17 cellular contexts compared by ENCODE assay signal in genomic region chr4:76011018-76011670, GRCh38. TPM values are rescaled to one million over a fixed set of nuclear protein-coding genes. Genes with fewer than 3 reads are reported as not detected.
A peak's percentile ranks its signal among the peaks of the same experiment; 100 is the strongest.
DNase-seq lines count a peak whose midpoint lies in the region; ATAC-seq and TF ChIP-seq lines count a peak whose summit lies in the region.
"Had no signal": no experiment of that assay in that cellular context is flagged by ENCODE, and none has a peak within 500 bp of the region (broad histone marks: within the 10 kb centered on the region; RNA-seq: fewer than 3 reads in every experiment).

No MANE protein-coding gene starts in this region.

- no peaks in the 10 kb centered on the region for H3K9me3 Mint-ChIP-seq in neural progenitor cell
- H3K9me3 Mint-ChIP-seq: activated CD4-positive, alpha-beta memory T cell treated with anti-CD3 and anti-CD28 coated beads, Interleukin-2, amount 10 ng/mL, durations not matched to agents 7 days and 5 days; CD4-positive, alpha-beta memory T cell had no signal

- no peak for TF ChIP-seq CTCF in RWPE2 (IDR thresholded peaks at IDR 0.05; ENCODE audit: poor library complexity, severe bottlenecking)
- TF ChIP-seq CTCF in neural progenitor cell (IDR thresholded peaks at IDR 0.05), result no peak
- TF ChIP-seq CTCF in testis (IDR thresholded peaks at IDR 0.05), result no peak

- H3K27me3 ChIP-seq in RWPE2 (ENCODE audit: insufficient read depth, poor library complexity, severe bottlenecking), result no peaks in the 10 kb centered on the region
- no peaks in the 10 kb centered on the region for H3K27me3 ChIP-seq in neural progenitor cell
- no peaks in the 10 kb centered on the region for H3K27me3 ChIP-seq in testis
- H3K27me3 ChIP-seq: pancreas had no signal

- H3K36me3 Mint-ChIP-seq in neural progenitor cell, result no peaks in the 10 kb centered on the region
- H3K36me3 Mint-ChIP-seq: CD4-positive, alpha-beta memory T cell had no signal

- no peak overlapping the region for H3K4me3 Mint-ChIP-seq in neural progenitor cell
- H3K4me3 Mint-ChIP-seq: activated CD4-positive, alpha-beta memory T cell treated with anti-CD3 and anti-CD28 coated beads, Interleukin-2, amount 10 ng/mL, durations not matched to agents 7 days and 5 days; CD4-positive, alpha-beta memory T cell had no signal

- no peaks in the 10 kb centered on the region for H4K20me1 ChIP-seq in neural progenitor cell (ENCODE audit: low read depth)

- TF ChIP-seq POLR2A in testis (IDR thresholded peaks at IDR 0.05), result no peak
- TF ChIP-seq POLR2A in erythroblast (IDR thresholded peaks at IDR 0.05; ENCODE audit: low read length), result no peak

- 72 to 76% methylated on average over 31 of the region's 31 CpGs for WGBS in testis, 2 donors

- no peak overlapping the region for H3K4me2 ChIP-seq in neural progenitor cell

- H3K4me1 ChIP-seq in RWPE2 (ENCODE audit: insufficient read depth, poor library complexity, severe bottlenecking), result peaks cover 24% of the 10 kb centered on the region
- peaks cover 10% of the 10 kb centered on the region for H3K4me1 ChIP-seq in neural progenitor cell
- H3K4me1 ChIP-seq in testis, result peaks cover 12% of the 10 kb centered on the region

- no peak overlapping the region for H3K27ac Mint-ChIP-seq in neural progenitor cell
- H3K27ac Mint-ChIP-seq: activated CD4-positive, alpha-beta memory T cell treated with anti-CD3 and anti-CD28 coated beads, Interleukin-2, amount 10 ng/mL, durations not matched to agents 7 days and 5 days; CD4-positive, alpha-beta memory T cell had no signal

- no peaks in the 10 kb centered on the region for H3K79me2 ChIP-seq in neural progenitor cell (ENCODE audit: low read depth)

- DNase-seq in RWPE2 (ENCODE audit: low spot score) (no peak), epithelial cell of prostate (ENCODE audit: low read depth, low spot score) (no peak), neural progenitor cell (ENCODE audit: low spot score) (no peak), testis (peak; percentile 37), HUDEP-2 (lab: John Stamatoyannopoulos, UW; ENCODE audit: unreplicated experiment in 76 of 76) (no peak), erythroblast (lab: John Stamatoyannopoulos, UW) (no peak)
- DNase-seq in central memory CD4-positive, alpha-beta T cell, result no peak
- DNase-seq: activated CD4-positive, alpha-beta memory T cell treated with anti-CD3 and anti-CD28 coated beads, Interleukin-2, amount 10 ng/mL, durations not matched to agents 7 days and 5 days; activated gamma-delta T cell; CD4-positive, alpha-beta memory T cell; NCI-H1436; T-helper 9 cell had no signal

- H3K4me3 ChIP-seq in RWPE2 (ENCODE audit: severe bottlenecking) (no peak overlapping the region), neural progenitor cell (no peak overlapping the region), testis (peak overlapping the region; percentile 39 to 54)
- H3K4me3 ChIP-seq: lung, pancreas had no signal

- H3K4me1 Mint-ChIP-seq in neural progenitor cell, result peaks cover 17% of the 10 kb centered on the region
- H3K4me1 Mint-ChIP-seq: CD4-positive, alpha-beta memory T cell had no signal

- intact Hi-C loops in testis (cut with DNase I; ENCODE audit: low total_unique reads), result no loop called here

- H3K27ac ChIP-seq in RWPE2 (ENCODE audit: poor library complexity, severe bottlenecking), result peak overlapping the region; percentile 81
- peak overlapping the region; percentile 95 for H3K27ac ChIP-seq in epithelial cell of prostate
- no peak overlapping the region for H3K27ac ChIP-seq in neural progenitor cell
- H3K27ac ChIP-seq in testis, result peak overlapping the region; percentile 69 to 77

- H2AFZ ChIP-seq in neural progenitor cell (replicated peaks), result peak overlapping the region; percentile 95

- H3F3A ChIP-seq in neural progenitor cell (ENCODE audit: low read depth), result no peaks in the 10 kb centered on the region

- H3K9me3 ChIP-seq in RWPE2 (ENCODE audit: severe bottlenecking) (no peaks in the 10 kb centered on the region), neural progenitor cell (ENCODE audit: low read depth) (no peaks in the 10 kb centered on the region), testis (no peaks in the 10 kb centered on the region)
- H3K9me3 ChIP-seq: pancreas had no signal

- peaks cover 2% of the 10 kb centered on the region for H3K27me3 Mint-ChIP-seq in neural progenitor cell (ENCODE audit: insufficient read depth, low read depth)

- ATAC-seq in RWPE2 (ENCODE audit: low read depth), result no peak
- ATAC-seq: pancreas had no signal

- H3K36me3 ChIP-seq in RWPE2 (ENCODE audit: low read depth) (no peaks in the 10 kb centered on the region), neural progenitor cell (no peaks in the 10 kb centered on the region), testis (ENCODE audit: low read depth, missing control alignments) (no peaks in the 10 kb centered on the region)
- H3K36me3 ChIP-seq: pancreas had no signal

- H3K9ac ChIP-seq in neural progenitor cell, result no peak overlapping the region

RNA-seq across cellular contexts. Expression of gene CXCL9, which starts 3.8 kb away (rescaled TPM):
- total RNA-seq in neural progenitor cell (ENCODE audit: low replicate concordance), result not detected in 2 replicates
- total RNA-seq in testis, result 1 to 10 TPM; 3.9 TPM
- polyA plus RNA-seq in testis (ENCODE audit: insufficient read depth, low read depth, low replicate concordance), result 11.2 TPM
- total RNA-seq: activated CD4-positive, alpha-beta memory T cell treated with anti-CD3 and anti-CD28 coated beads, Interleukin-2, amount 10 ng/mL, durations not matched to agents 7 days and 5 days; endothelial cell of umbilical vein; NCI-H460; RPMI7951 had no signal
- polyA plus RNA-seq: CD4-positive, alpha-beta memory T cell; endothelial cell of umbilical vein had no signal

RNA-seq across cellular contexts. Expression of gene CXCL10, which starts 12.2 kb away (rescaled TPM):
- total RNA-seq in neural progenitor cell (ENCODE audit: low replicate concordance) (not detected in 2 replicates), testis (not detected)
- 5.9 TPM for polyA plus RNA-seq in testis (ENCODE audit: insufficient read depth, low read depth, low replicate concordance)
- total RNA-seq: endothelial cell of umbilical vein, NCI-H460 had no signal

RNA-seq across cellular contexts. Expression of gene SDAD1, which starts 20.4 kb away (rescaled TPM):
- total RNA-seq in neural progenitor cell (ENCODE audit: low replicate concordance), result 41.8 and 79.5 TPM in 2 replicates
- total RNA-seq in testis, result 10 to 100 TPM; 54.6 to 55.2 TPM
- 38.8 TPM for polyA plus RNA-seq in testis (ENCODE audit: insufficient read depth, low read depth, low replicate concordance)

RNA-seq across cellular contexts. Expression of gene CXCL11, which starts 24.7 kb away (rescaled TPM):
- total RNA-seq in neural progenitor cell (ENCODE audit: low replicate concordance) (not detected in 2 replicates), testis (under 1 TPM in 1 of 2 donors, not detected in 1; 0.55 TPM)
- polyA plus RNA-seq in testis (ENCODE audit: insufficient read depth, low read depth, low replicate concordance), result 2.0 TPM
- total RNA-seq: CD4-positive, alpha-beta memory T cell; NCI-H460 had no signal
- polyA plus RNA-seq: CD4-positive, alpha-beta memory T cell had no signal

Comparison
In these comparisons a context has a peak if more than half of its experiments do, and no peak if none do; other contexts are left out.
1. H3K4me3 ChIP-seq: peak in testis (2 of 2); none in RWPE2 (single experiment) and neural progenitor cell (single experiment).